16 cellular contexts compared by ENCODE assay signal in genomic region chr6:152572395-152573061, GRCh38.
DNase-seq lines count a peak whose midpoint lies in the region; FAIRE-seq and TF ChIP-seq lines count a peak whose summit lies in the region.
"Had no signal": no experiment of that assay in that cellular context is flagged by ENCODE, and none has a peak within 500 bp of the region (broad histone marks: within the 10 kb centered on the region; RNA-seq: fewer than 3 reads in every experiment).

No MANE protein-coding gene starts in this region.

- no peak for FAIRE-seq in GM12892 (lab: Jason Lieb, UNC)

- H3K9me3 ChIP-seq in suprapubic skin, result no peaks in the 10 kb centered on the region
- H3K9me3 ChIP-seq in stomach, result no peaks in the 10 kb centered on the region
- H3K9me3 ChIP-seq: tibial artery had no signal

- H3K27me3 ChIP-seq in suprapubic skin (no peaks in the 10 kb centered on the region), stomach (no peaks in the 10 kb centered on the region)
- H3K27me3 ChIP-seq: tibial artery had no signal

- DNase-seq in H4 (ENCODE audit: low spot score) (peak; percentile 2), caudate nucleus (lab: John Stamatoyannopoulos, UW) (no peak), kidney glomerular epithelial cell (lab: John Stamatoyannopoulos, UW) (peak; percentile 56), suprapubic skin (ENCODE audit: low spot score in 2 of 2) (no peak), stomach (no peak), GM12892 (ENCODE audit: insufficient read length) (no peak)
- DNase-seq in stimulated activated CD4-positive, alpha-beta T cell treated with anti-CD3 and anti-CD28 coated beads, Interleukin-4, amount 100 ng/mL, for 4 hours, result no peak
- no peak for DNase-seq in activated CD8-positive, alpha-beta memory T cell treated with anti-CD3 and anti-CD28 coated beads, Interleukin-2, amount 50 U/mL, for 48 hours
- DNase-seq: activated CD4-positive, alpha-beta T cell treated with anti-CD3 and anti-CD28 coated beads, Interleukin-2, amount 50 U/mL, for 48 hours; activated T-cell treated with anti-CD3 and anti-CD28 coated beads, Interleukin-2, amount 50 U/mL, for 72 hours; mammary epithelial cell; NCI-H146; NCI-H524 treated with DMSO at 0.1 percent for 48 hours; stimulated activated CD4-positive, alpha-beta T cell treated with anti-CD3 and anti-CD28 coated beads, Interleukin-2, amount 100 ng/mL, for 24 hours; tibial artery had no signal

- no peak for TF ChIP-seq CTCF in suprapubic skin (IDR thresholded peaks at IDR 0.05)
- no peak for TF ChIP-seq CTCF in stomach (IDR thresholded peaks at IDR 0.05)

- 30% methylated on average over 7 of the region's 7 CpGs for WGBS in suprapubic skin
- 61 to 69% (median 67%) methylated on average over 7 of the region's 7 CpGs for WGBS in stomach, 5 donors

- intact Hi-C loops in stomach (cut with DNase I; ENCODE audit: low total_unique reads), result no loop called here

- TF ChIP-seq POLR2A in suprapubic skin (IDR thresholded peaks at IDR 0.05), result no peak
- TF ChIP-seq POLR2A in stomach (IDR thresholded peaks at IDR 0.05), result no peak
- TF ChIP-seq POLR2A in GM12892 (IDR thresholded peaks at IDR 0.05; ENCODE audit: low read depth, low read length), result no peak

- H3K4me1 ChIP-seq in suprapubic skin (peaks cover 42% of the 10 kb centered on the region), stomach (peaks cover 6 to 48% (median 23%) of the 10 kb centered on the region in 4 donors)
- H3K4me1 ChIP-seq: tibial artery had no signal

- H3K4me3 ChIP-seq in suprapubic skin (no peak overlapping the region), stomach (no peak overlapping the region)
- H3K4me3 ChIP-seq: coronary artery, tibial artery had no signal

- H3K36me3 ChIP-seq in suprapubic skin, result no peaks in the 10 kb centered on the region
- H3K36me3 ChIP-seq in stomach, result no peaks in the 10 kb centered on the region
- H3K36me3 ChIP-seq: tibial artery had no signal

- H3K27ac ChIP-seq in caudate nucleus (ENCODE audit: low read depth, low read length) (peak overlapping the region; percentile 58), suprapubic skin (peak overlapping the region; percentile 52), stomach (peak overlapping the region in 2 of 5 donors; percentile 19 to 40)
- H3K27ac ChIP-seq: coronary artery, tibial artery had no signal

- no peak for TF ChIP-seq EP300 in suprapubic skin (IDR thresholded peaks at IDR 0.05)
- TF ChIP-seq EP300 in stomach (IDR thresholded peaks at IDR 0.05), result no peak

Comparison
In these comparisons a context has a peak if more than half of its experiments do, and no peak if none do; other contexts are left out.
1. DNase-seq: peak in H4 (single experiment) and kidney glomerular epithelial cell (single experiment); none in caudate nucleus (0 of 61), suprapubic skin (0 of 2), stimulated activated CD4-positive, alpha-beta T cell treated with anti-CD3 and anti-CD28 coated beads, Interleukin-4, amount 100 ng/mL, for 4 hours (0 of 2), activated CD8-positive, alpha-beta memory T cell treated with anti-CD3 and anti-CD28 coated beads, Interleukin-2, amount 50 U/mL, for 48 hours (single experiment), stomach (single experiment) and GM12892 (single experiment).